Comparison of ENCODE assay signal across 19 cellular contexts in the genomic region with DNA sequence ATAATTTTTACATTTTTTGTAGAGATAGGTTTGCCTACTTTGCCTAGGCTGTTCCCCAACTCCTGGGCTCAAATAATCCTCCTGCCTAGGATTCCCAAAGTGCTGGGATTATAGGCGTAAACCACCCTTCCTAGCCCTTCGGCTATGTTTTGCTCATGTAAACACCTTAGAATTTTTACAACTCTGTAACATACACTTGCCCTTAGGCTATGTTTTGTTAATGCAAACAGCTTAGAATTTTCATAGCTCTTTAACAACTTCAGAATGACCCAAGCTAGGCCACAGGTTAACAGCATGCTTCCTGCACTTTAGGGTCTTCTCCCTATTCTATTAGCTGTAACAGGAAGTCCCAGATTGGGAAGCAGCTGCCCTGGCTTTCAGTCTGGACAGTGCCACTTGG. TPM values are rescaled to one million over a fixed set of nuclear protein-coding genes. Genes with fewer than 3 reads are reported as not detected.
DNase-seq lines count a peak whose midpoint lies in the region; ATAC-seq and TF ChIP-seq lines count a peak whose summit lies in the region.
"Had no signal": no experiment of that assay in that cellular context is flagged by ENCODE, and none has a peak within 500 bp of the region (broad histone marks: within the 10 kb centered on the region; RNA-seq: fewer than 3 reads in every experiment).

No MANE protein-coding gene starts in this region.

- H3K27me3 ChIP-seq in cardiac muscle cell (no peaks in the 10 kb centered on the region), right atrium auricular region (no peaks in the 10 kb centered on the region), trophoblast cell (ENCODE audit: insufficient read depth, low read length) (no peaks in the 10 kb centered on the region), transverse colon (no peaks in the 10 kb centered on the region)
- H3K27me3 ChIP-seq: Peyer's patch had no signal

- H3K27ac Mint-ChIP-seq in naive thymus-derived CD8-positive, alpha-beta T cell: no peak overlapping the region
- H3K27ac Mint-ChIP-seq: HFFc6 had no signal

- ATAC-seq in naive thymus-derived CD8-positive, alpha-beta T cell: no peak
- ATAC-seq: SK-N-SH treated with all-trans-retinoic acid at 6 μM for 48 hours had no signal

- H4K91ac ChIP-seq in trophoblast cell (ENCODE audit: low read depth, low read length): no peak overlapping the region

- H3K4me1 ChIP-seq in cardiac muscle cell (ENCODE audit: low read depth) (no peaks in the 10 kb centered on the region), right atrium auricular region (no peaks in the 10 kb centered on the region), trophoblast cell (ENCODE audit: control insufficient read depth in 1 of 2, insufficient read depth in 2 of 2, low read length in 2 of 2) (no peaks in the 10 kb centered on the region), transverse colon (no peaks in the 10 kb centered on the region)
- H3K4me1 ChIP-seq: Peyer's patch had no signal

- H4K8ac ChIP-seq in trophoblast cell (ENCODE audit: low read depth, low read length): no peak overlapping the region

- H3K4me2 ChIP-seq in trophoblast cell (ENCODE audit: low read length): no peak overlapping the region

- no peaks in the 10 kb centered on the region for H3K9me3 ChIP-seq in cardiac muscle cell (ENCODE audit: low read depth)
- H3K9me3 ChIP-seq in right atrium auricular region: no peaks in the 10 kb centered on the region
- H3K9me3 ChIP-seq in trophoblast cell (ENCODE audit: insufficient read depth, low read depth, low read length): no peaks in the 10 kb centered on the region
- H3K9me3 ChIP-seq in transverse colon: no peaks in the 10 kb centered on the region
- H3K9me3 ChIP-seq: Peyer's patch had no signal

- H3K4me3 ChIP-seq in cardiac muscle cell (no peak overlapping the region), right atrium auricular region (no peak overlapping the region), LNCaP clone FGC (ENCODE audit: low read depth, low read length) (no peak overlapping the region), trophoblast cell (ENCODE audit: low read depth, low read length) (no peak overlapping the region), transverse colon (no peak overlapping the region)
- H3K4me3 ChIP-seq: Peyer's patch had no signal

- H3K36me3 Mint-ChIP-seq in naive thymus-derived CD8-positive, alpha-beta T cell: peaks cover 0 to 43% (median 0%) of the 10 kb centered on the region in 3 donors

- H2BK5ac ChIP-seq in trophoblast cell (ENCODE audit: low read depth, low read length, poor library complexity): no peak overlapping the region

- H3K9me3 Mint-ChIP-seq in naive thymus-derived CD8-positive, alpha-beta T cell: no peaks in the 10 kb centered on the region
- H3K9me3 Mint-ChIP-seq: HFFc6 had no signal

- no peak for TF ChIP-seq POLR2A in transverse colon (IDR thresholded peaks at IDR 0.05)

- H3K79me2 ChIP-seq in trophoblast cell (ENCODE audit: control insufficient read depth, insufficient read depth, low read length, poor library complexity): no peaks in the 10 kb centered on the region

- no peak overlapping the region for H3K4me3 Mint-ChIP-seq in naive thymus-derived CD8-positive, alpha-beta T cell
- H3K4me3 Mint-ChIP-seq: CD14-positive monocyte, HFFc6 had no signal

- no peak overlapping the region for H3K23ac ChIP-seq in trophoblast cell (ENCODE audit: low read length)

- POLR2A ChIA-PET in naive thymus-derived CD8-positive, alpha-beta T cell (lab: Charles Lee): no interaction called here

- peaks cover 1 to 14% (median 9%) of the 10 kb centered on the region in 4 donors for H3K4me1 Mint-ChIP-seq in naive thymus-derived CD8-positive, alpha-beta T cell
- H3K4me1 Mint-ChIP-seq: CD14-positive monocyte had no signal

- TF ChIP-seq CTCF in cardiac muscle cell (IDR thresholded peaks at IDR 0.05; ENCODE audit: low read depth, low read length): no peak
- no peak for TF ChIP-seq CTCF in right atrium auricular region (IDR thresholded peaks at IDR 0.05)
- no peak for TF ChIP-seq CTCF in LNCaP clone FGC (IDR thresholded peaks at IDR 0.05; ENCODE audit: control insufficient read depth, extremely low read depth, insufficient read depth)
- TF ChIP-seq CTCF in VCaP (conservative IDR thresholded peaks at IDR 0.05): no peak
- TF ChIP-seq CTCF in transverse colon (IDR thresholded peaks at IDR 0.05): no peak

- H3K9ac ChIP-seq in trophoblast cell (ENCODE audit: low read length): no peak overlapping the region

- H3K27ac ChIP-seq in cardiac muscle cell (peak overlapping the region; percentile 28), right atrium auricular region (no peak overlapping the region), VCaP (peak overlapping the region; percentile 9; the same call in 1 of the 2 replicates), trophoblast cell (ENCODE audit: low read depth, low read length) (no peak overlapping the region), transverse colon (no peak overlapping the region)
- H3K27ac ChIP-seq: Peyer's patch had no signal

- no peak overlapping the region for H3K14ac ChIP-seq in trophoblast cell (ENCODE audit: low read length)

- H3K36me3 ChIP-seq in cardiac muscle cell (peaks cover 22% of the 10 kb centered on the region), right atrium auricular region (no peaks in the 10 kb centered on the region), trophoblast cell (ENCODE audit: control insufficient read depth in 1 of 2, insufficient read depth in 2 of 2, low read length in 2 of 2) (peaks cover 0 to 3% of the 10 kb centered on the region in 2 experiments), transverse colon (no peaks in the 10 kb centered on the region)
- H3K36me3 ChIP-seq: Peyer's patch had no signal

- DNase-seq in cardiac muscle cell (ENCODE audit: low read depth in 1 of 2, low spot score in 1 of 2) (no peak), right atrium auricular region (ENCODE audit: low spot score) (no peak), LNCaP clone FGC (ENCODE audit: low read depth) (peak; percentile 70), trophoblast cell (peak; percentile 13 to 82), transverse colon (no peak), DMS79 (lab: John Stamatoyannopoulos, UW) (no peak)
- DNase-seq in naive thymus-derived CD8-positive, alpha-beta T cell: no peak
- DNase-seq: 8988T; EL; HFFc6; NCI-H1092; NCI-H1436; NCI-H1930; NCI-H748 treated with DMSO at 0.1 percent for 48 hours; NK-92 treated with Interleukin-12 subunit alpha and Interleukin-12 subunit beta, amount 100 ng/mL, for 24 hours; Peyer's patch had no signal

- no peak overlapping the region for H2AFZ ChIP-seq in trophoblast cell (ENCODE audit: insufficient read depth, low read length, poor library complexity)

- H3K18ac ChIP-seq in trophoblast cell (ENCODE audit: low read length): no peak overlapping the region

- H4K12ac ChIP-seq in trophoblast cell (ENCODE audit: low read depth, low read length): no peak overlapping the region

- no peak overlapping the region for H3K4ac ChIP-seq in trophoblast cell (ENCODE audit: low read depth, low read length)

- no peak overlapping the region for H2BK120ac ChIP-seq in trophoblast cell (ENCODE audit: insufficient read depth, low read length, poor library complexity)

- in situ Hi-C loops in transverse colon (cut with MboI; ENCODE audit: low pct_ligation_motif_present in 1 of 4, low pct_unique_long_range_greater_than_20kb in 1 of 4, low sequenced_read_pairs in 3 of 4): no loop called here

- intact Hi-C loops in transverse colon (cut with DNase I; ENCODE audit: low total_unique reads): no loop called here

- TF ChIP-seq EP300 in transverse colon (IDR thresholded peaks at IDR 0.05; ENCODE audit: low read depth): no peak

- H3K79me1 ChIP-seq in trophoblast cell (ENCODE audit: low read length): no peaks in the 10 kb centered on the region

- WGBS in trophoblast cell (ENCODE audit: extremely low coverage, insufficient coverage, insufficient read length): no CpG with 5 or more reads among the region's 2 CpGs
- WGBS in transverse colon (ENCODE audit: low coverage in 1 of 2), 2 donors: 47% methylated on average over 2 of the region's 2 CpGs; no CpG with 5 or more reads in 1 of the 2 donors

- no peak overlapping the region for H2BK12ac ChIP-seq in trophoblast cell (ENCODE audit: low read length)

- H2AK5ac ChIP-seq in trophoblast cell (ENCODE audit: low read length): no peak overlapping the region

- no peaks in the 10 kb centered on the region for H3K27me3 Mint-ChIP-seq in naive thymus-derived CD8-positive, alpha-beta T cell

RNA-seq across cellular contexts. Expression of gene KLHL15, which starts 24.2 kb away (rescaled TPM):
- total RNA-seq in cardiac muscle cell: 9.9 and 15.8 TPM in 2 replicates
- polyA plus RNA-seq in cardiac muscle cell: 3.5 and 8.4 TPM in 2 replicates
- 1 to 10 TPM; 5.7 to 6.9 TPM for total RNA-seq in right atrium auricular region
- polyA plus RNA-seq in trophoblast cell (2013): 3.2 and 3.6 TPM in 2 replicates
- 1 to 10 TPM; 8.8 to 8.9 TPM for total RNA-seq in naive thymus-derived CD8-positive, alpha-beta T cell
- 1 to 10 TPM; 1.8 to 2.7 (median 2.5) TPM for polyA plus RNA-seq in naive thymus-derived CD8-positive, alpha-beta T cell
- total RNA-seq in transverse colon: 1 to 10 TPM in 3 of 4 donors, under 1 TPM in 1; 0.60 to 6.7 (median 5.3) TPM

RNA-seq across cellular contexts. Expression of gene EIF2S3, which starts 52.0 kb away (rescaled TPM):
- total RNA-seq in cardiac muscle cell: 196 and 246 TPM in 2 replicates
- polyA plus RNA-seq in cardiac muscle cell: 76.4 and 108 TPM in 2 replicates
- 10 to 100 TPM; 61.6 to 64.9 TPM for total RNA-seq in right atrium auricular region
- 110 and 112 TPM in 2 replicates for polyA plus RNA-seq in trophoblast cell (2013)
- 100 to 1,000 TPM; 267 to 283 TPM for total RNA-seq in naive thymus-derived CD8-positive, alpha-beta T cell
- 100 to 1,000 TPM; 123 to 148 (median 141) TPM for polyA plus RNA-seq in naive thymus-derived CD8-positive, alpha-beta T cell
- 100 to 1,000 TPM in 1 of 4 donors, 10 to 100 TPM in 3; 50.5 to 129 (median 80.5) TPM for total RNA-seq in transverse colon

Comparison
In these comparisons a context has a peak if more than half of its experiments do, and no peak if none do; other contexts are left out.
1. H3K27ac ChIP-seq: peak in cardiac muscle cell (single experiment) and VCaP (single experiment); none in right atrium auricular region (0 of 2), trophoblast cell (single experiment) and transverse colon (0 of 4).
2. DNase-seq: peak in LNCaP clone FGC (single experiment) and trophoblast cell (2 of 2); none in cardiac muscle cell (0 of 2), right atrium auricular region (single experiment), naive thymus-derived CD8-positive, alpha-beta T cell (0 of 10), transverse colon (single experiment) and DMS79 (single experiment).